ENCODE assay signal across 1 cellular context in genomic region chr14:64549016-64549415, GRCh38.
A peak's percentile ranks its signal among the peaks of the same experiment; 100 is the strongest.
TF ChIP-seq lines count a peak whose summit lies in the region.

No MANE protein-coding gene starts in this region.

TF ChIP-seq in IMR-90, 13 proteins besides CTCF, POLR2A, EP300 and RAD21:
- no peak for TF ChIP-seq NFE2L2 (IDR thresholded peaks at IDR 0.05; ENCODE audit: low read depth, low read length)
- TF ChIP-seq MAFK (IDR thresholded peaks at IDR 0.05; ENCODE audit: low read depth, low read length) = 0 out of 2 replicates have a peak, but pooled peaks have one; percentile 5
- TF ChIP-seq CEBPB (IDR thresholded peaks at IDR 0.05; ENCODE audit: low read depth, low read length) = peak; percentile 68
